Comparison of ENCODE assay signal across 10 cellular contexts in the genomic region with DNA sequence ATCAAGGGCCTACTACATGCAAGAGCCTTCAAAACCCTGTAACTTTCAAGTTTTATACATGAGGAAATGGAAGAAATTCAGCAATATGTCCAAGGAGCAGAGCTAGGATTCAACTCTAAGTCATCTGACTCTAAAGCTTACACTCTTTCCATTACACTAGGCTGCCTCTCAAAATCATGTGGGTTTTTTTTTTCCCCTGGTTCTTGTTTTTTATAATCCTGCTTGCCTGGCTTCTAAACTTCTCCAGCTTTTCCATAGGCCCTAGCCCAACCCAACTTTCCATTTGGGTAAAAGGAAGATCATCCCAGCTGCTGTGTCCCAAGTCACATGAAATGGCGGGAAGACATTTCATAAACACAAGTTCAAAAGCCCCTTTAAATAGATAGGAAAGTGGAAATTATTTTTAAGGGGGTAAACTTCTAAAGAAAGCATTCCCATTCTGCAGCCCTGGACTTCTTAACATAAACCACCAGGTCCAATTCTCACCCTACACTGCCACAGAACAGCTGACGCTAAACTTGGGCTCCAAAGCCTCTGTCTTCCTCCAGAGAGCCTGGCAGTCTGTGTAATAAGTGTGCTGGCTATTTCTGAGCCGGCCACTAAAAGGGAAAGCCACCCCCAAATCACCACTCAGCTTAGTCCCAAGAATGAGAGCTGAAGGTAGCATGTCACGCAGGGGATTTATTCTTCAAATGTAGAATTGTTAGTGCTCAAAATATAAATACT. TPM values are rescaled to one million over a fixed set of nuclear protein-coding genes. Genes with fewer than 3 reads are reported as not detected.
A peak's percentile ranks its signal among the peaks of the same experiment; 100 is the strongest.
DNase-seq lines count a peak whose midpoint lies in the region; ATAC-seq and TF ChIP-seq lines count a peak whose summit lies in the region.
"Had no signal": no experiment of that assay in that cellular context is flagged by ENCODE, and none has a peak within 500 bp of the region (broad histone marks: within the 10 kb centered on the region; RNA-seq: fewer than 3 reads in every experiment).

No MANE protein-coding gene starts in this region.

- H3K9me3 Mint-ChIP-seq in activated naive CD8-positive, alpha-beta T cell treated with anti-CD3 and anti-CD28 coated beads for 36 hours: no peaks in the 10 kb centered on the region
- H3K9me3 Mint-ChIP-seq: GM23338 had no signal

- H3K4me3 Mint-ChIP-seq in activated naive CD8-positive, alpha-beta T cell treated with anti-CD3 and anti-CD28 coated beads for 36 hours: peak overlapping the region; percentile 70
- H3K4me3 Mint-ChIP-seq: GM23338 had no signal

- no peak for DNase-seq in cardiac muscle cell (ENCODE audit: low read depth in 1 of 2, low spot score in 1 of 2)
- no peak for DNase-seq in cardiac septum (ENCODE audit: low spot score)
- no peak for DNase-seq in activated naive CD8-positive, alpha-beta T cell treated with anti-CD3 and anti-CD28 coated beads for 36 hours
- peak; percentile 66 for DNase-seq in myocyte (ENCODE audit: low read depth)
- no peak for DNase-seq in thoracic aorta (ENCODE audit: low spot score)
- DNase-seq in activated CD4-positive, CD25-positive, alpha-beta regulatory T cell (lab: John Stamatoyannopoulos, UW): no peak
- DNase-seq: PC-9 had no signal

- no peak overlapping the region for H3K4me3 ChIP-seq in cardiac muscle cell
- H3K4me3 ChIP-seq in thoracic aorta: no peak overlapping the region
- H3K4me3 ChIP-seq: GM23338, PC-9 had no signal

- H3K4me1 Mint-ChIP-seq in activated naive CD8-positive, alpha-beta T cell treated with anti-CD3 and anti-CD28 coated beads for 36 hours: peaks cover 92% of the 10 kb centered on the region

- H3K36me3 Mint-ChIP-seq in activated naive CD8-positive, alpha-beta T cell treated with anti-CD3 and anti-CD28 coated beads for 36 hours: peaks cover 63% of the 10 kb centered on the region

- no peaks in the 10 kb centered on the region for H3K9me3 ChIP-seq in cardiac muscle cell (ENCODE audit: low read depth)
- H3K9me3 ChIP-seq in thoracic aorta: no peaks in the 10 kb centered on the region

- no peaks in the 10 kb centered on the region for H3K36me3 ChIP-seq in cardiac muscle cell
- no peaks in the 10 kb centered on the region for H3K36me3 ChIP-seq in thoracic aorta

- peaks cover 42% of the 10 kb centered on the region for H3K4me1 ChIP-seq in cardiac muscle cell (ENCODE audit: low read depth)
- peaks cover 39 to 72% of the 10 kb centered on the region in 2 donors for H3K4me1 ChIP-seq in thoracic aorta (ENCODE audit: control insufficient read depth in 1 of 2, low read depth in 2 of 2)

- TF ChIP-seq CTCF in cardiac muscle cell (IDR thresholded peaks at IDR 0.05; ENCODE audit: low read depth, low read length): no peak
- TF ChIP-seq CTCF in thoracic aorta (IDR thresholded peaks at IDR 0.05): no peak

- intact Hi-C loops in cardiac septum (cut with DNase I): no loop called here

- H3K27ac ChIP-seq in cardiac muscle cell: peak overlapping the region; percentile 24
- H3K27ac ChIP-seq in thoracic aorta: peak overlapping the region; percentile 25 to 34
- H3K27ac ChIP-seq: PC-9 had no signal

- no peak for ATAC-seq in thoracic aorta (ENCODE audit: insufficient number of reproducible peaks, low FRiP score, low read depth)
- no peak for ATAC-seq in HG03565 (IDR thresholded peaks at IDR 0.05; ENCODE audit: unreplicated experiment)
- ATAC-seq in GM21576 (IDR thresholded peaks at IDR 0.05; ENCODE audit: unreplicated experiment): no peak

- H3K27me3 ChIP-seq in cardiac muscle cell (no peaks in the 10 kb centered on the region), thoracic aorta (replicated peaks; ENCODE audit: insufficient read depth) (no peaks in the 10 kb centered on the region)

- peak overlapping the region; percentile 98 for H3K27ac Mint-ChIP-seq in activated naive CD8-positive, alpha-beta T cell treated with anti-CD3 and anti-CD28 coated beads for 36 hours
- H3K27ac Mint-ChIP-seq: GM23338 had no signal

- no peaks in the 10 kb centered on the region for H3K27me3 Mint-ChIP-seq in activated naive CD8-positive, alpha-beta T cell treated with anti-CD3 and anti-CD28 coated beads for 36 hours

RNA-seq across cellular contexts. Expression of a gene that starts 46.9 kb away (rescaled TPM):
- total RNA-seq in cardiac muscle cell (4.5 and 12.0 TPM in 2 replicates), cardiac septum (10.5 TPM), myocyte (1.1 and 2.1 TPM in 2 replicates), thoracic aorta (10 to 100 TPM; 26.9 to 28.4 TPM)
- 3.8 and 7.2 TPM in 2 replicates for polyA plus RNA-seq in cardiac muscle cell
- 10 to 100 TPM; 30.7 to 30.8 TPM for total RNA-seq in activated naive CD8-positive, alpha-beta T cell treated with anti-CD3 and anti-CD28 coated beads for 36 hours
- polyA plus RNA-seq in myocyte (2012): 0.52 TPM
